Comparison of ENCODE assay signal across 18 cellular contexts in the genomic region with DNA sequence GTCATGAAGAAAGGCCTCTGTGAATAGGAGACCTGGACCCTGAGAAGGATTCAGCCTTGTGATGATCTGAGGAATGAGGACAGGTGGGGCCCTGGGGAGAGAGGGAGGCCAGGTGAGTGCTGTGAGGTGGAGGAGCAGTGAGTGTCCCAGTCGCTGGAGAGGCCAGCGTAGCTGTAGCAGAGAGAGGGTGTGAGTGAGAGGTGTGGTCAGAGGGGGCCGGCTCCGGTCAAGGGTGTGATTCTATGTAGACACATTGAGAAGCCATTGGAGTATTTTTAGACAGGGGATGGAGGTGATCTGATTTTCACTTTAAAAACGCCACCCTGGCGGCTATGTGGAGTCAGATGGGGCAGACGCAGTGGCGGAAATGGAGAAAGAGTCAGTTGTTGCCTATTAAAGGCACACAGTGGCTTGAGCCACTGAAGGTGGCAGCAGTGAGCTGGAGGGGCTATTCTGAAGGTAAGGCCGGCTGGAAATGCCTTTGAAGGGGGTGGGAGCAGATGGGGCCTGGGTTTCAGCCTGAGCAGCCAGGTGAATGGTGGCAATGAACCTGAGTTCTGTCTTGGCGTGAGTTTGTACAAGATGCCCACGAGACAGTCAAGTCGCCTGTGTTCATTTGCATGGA. TPM values are rescaled to one million over a fixed set of nuclear protein-coding genes. Genes with fewer than 3 reads are reported as not detected.
DNase-seq lines count a peak whose midpoint lies in the region; ATAC-seq, FAIRE-seq and TF ChIP-seq lines count a peak whose summit lies in the region.
"Had no signal": no experiment of that assay in that cellular context is flagged by ENCODE, and none has a peak within 500 bp of the region (broad histone marks: within the 10 kb centered on the region; RNA-seq: fewer than 3 reads in every experiment).

No MANE protein-coding gene starts in this region.

- TF ChIP-seq EP300 in HepG2 (IDR thresholded peaks at IDR 0.05; ENCODE audit: low read depth in 2 of 2, low read length in 2 of 2), result no peak
- TF ChIP-seq EP300 in HepG2 (CRISPR knock-in tag; IDR thresholded peaks at IDR 0.05; ENCODE audit: borderline replicate concordance), result no peak

- CTCF ChIA-PET in HepG2 (lab: Yijun Ruan, JAX; ENCODE audit: low intra/inter-chr PET ratio, low total read pairs), result no interaction called here

- H4K20me1 ChIP-seq in HepG2 (ENCODE audit: insufficient read depth, low read length), result no peaks in the 10 kb centered on the region

- no peak overlapping the region for H3K4me3 ChIP-seq in HFF-Myc (replicated peaks; ENCODE audit: low read depth, low read length)
- no peak overlapping the region for H3K4me3 ChIP-seq in astrocyte of the cerebellum (ENCODE audit: low read depth, low read length)
- H3K4me3 ChIP-seq in HepG2 (replicated peaks in 1 of 3; ENCODE audit: insufficient read depth in 1 of 3, low read depth in 2 of 3, low read length in 3 of 3), result no peak overlapping the region
- H3K4me3 ChIP-seq: SJCRH30 had no signal

- H3K27me3 ChIP-seq in HepG2 (ENCODE audit: control insufficient read depth in 1 of 2, insufficient read depth in 2 of 2, low read length in 2 of 2), result no peaks in the 10 kb centered on the region

- H3K9ac ChIP-seq in HepG2 (ENCODE audit: insufficient read depth, low read depth, low read length), result no peak overlapping the region

- peak; percentile 13 for ATAC-seq in HepG2
- ATAC-seq: activated CD8-positive, alpha-beta T cell treated with anti-CD3 and anti-CD28 coated beads, Interleukin-2, amount 10 ng/mL, durations not matched to agents 7 days and 5 days had no signal

- no peak overlapping the region for H3K4me2 ChIP-seq in HepG2 (ENCODE audit: low read depth, low read length)

- in situ Hi-C loops in astrocyte of the cerebellum (cut with HindIII; ENCODE audit: low sequenced_read_pairs), result no loop called here
- in situ Hi-C loops in HepG2 (cut with HindIII; ENCODE audit: extremely low pct_ligation_motif_present, low pct_unique_long_range_greater_than_20kb), result loop anchor here (10.0 kb wide), 1 partner anchor 455 kb away; a partner anchor contains a TSS

- no TSS peak for BruUV-seq in HepG2 (replicated peaks; lab: Mats Ljungman, UMichigan)

- POLR2A ChIA-PET in HepG2 (lab: Yijun Ruan, JAX), result no interaction called here

- FAIRE-seq in HepG2 (lab: Jason Lieb, UNC), result no peak
- FAIRE-seq: TTC549 had no signal

- intact Hi-C loops in HepG2 (cut with micrococcal nuclease; ENCODE audit: unreplicated experiment), result loop anchor here (10.0 kb wide), 1 partner anchor 95 kb away; no protein-coding TSS in a partner anchor

- peaks cover 54 to 95% of the 10 kb centered on the region in 2 experiments for H3K36me3 ChIP-seq in HepG2 (replicated peaks in 1 of 2; ENCODE audit: control insufficient read depth in 1 of 2, insufficient read depth in 2 of 2, low read length in 2 of 2)
- H3K36me3 ChIP-seq: SJCRH30 had no signal

- 97% methylated on average over 12 of the region's 12 CpGs for WGBS in HepG2 (ENCODE audit: low lambda C conversion rate)

- no peak overlapping the region for H3K27ac ChIP-seq in HepG2 (ENCODE audit: extremely low read length, insufficient read depth, low read length)
- H3K27ac ChIP-seq: SJCRH30 had no signal

- H2AFZ ChIP-seq in HepG2 (ENCODE audit: low read length), result no peak overlapping the region

- TF ChIP-seq CTCF in HFF-Myc (IDR thresholded peaks at IDR 0.05; ENCODE audit: low read depth, low read length, missing control alignments) (peak; percentile 5), astrocyte of the cerebellum (IDR thresholded peaks at IDR 0.05; ENCODE audit: low read depth, low read length, missing control alignments) (peak; percentile 7), HepG2 (CRISPR knock-in tag; IDR thresholded peaks at IDR 0.05) (peak; percentile 36; the same call in 1 of the 2 replicates)

- H3K4me1 ChIP-seq in HepG2 (ENCODE audit: insufficient read depth, low read length), result peaks cover 12% of the 10 kb centered on the region

- DNase-seq in DMS 273 (lab: John Stamatoyannopoulos, UW; ENCODE audit: unreplicated experiment), result peak; percentile 25
- DNase-seq in DMS 273 treated with DMSO at 0.1 percent for 48 hours (lab: John Stamatoyannopoulos, UW), result no peak
- DNase-seq in HFF-Myc (ENCODE audit: extremely low read depth, low read depth), result no peak
- DNase-seq in astrocyte of the cerebellum (ENCODE audit: low read depth), result no peak
- no peak for DNase-seq in HepG2 (ENCODE audit: low spot score)
- DNase-seq in foreskin melanocyte, result no peak
- DNase-seq in inferior parietal cortex (ENCODE audit: extremely low spot score), result no peak
- no peak for DNase-seq in SW480 (ENCODE audit: low spot score)
- DNase-seq: 8988T; activated CD8-positive, alpha-beta T cell treated with anti-CD3 and anti-CD28 coated beads, Interleukin-2, amount 10 ng/mL, durations not matched to agents 7 days and 5 days; activated effector memory CD4-positive, alpha-beta T cell treated with Interleukin-2 at 50 U/mL for 16 hours; anterior cingulate cortex; CD4-positive, alpha-beta memory T cell; NCI-H1092; NCI-H510A; SJCRH30 had no signal

- no peaks in the 10 kb centered on the region for H3K9me3 ChIP-seq in HepG2 (ENCODE audit: low read length)
- H3K9me3 ChIP-seq: SJCRH30 had no signal

- no peak for TF ChIP-seq RAD21 in HepG2 (CRISPR knock-in tag; IDR thresholded peaks at IDR 0.05)

- H3K79me2 ChIP-seq in HepG2 (ENCODE audit: insufficient read depth, low read length), result no peaks in the 10 kb centered on the region

- TF ChIP-seq POLR2A in HepG2 (IDR thresholded peaks at IDR 0.05; ENCODE audit: insufficient read depth in 1 of 2, low read depth in 2 of 2, low read length in 2 of 2), result no peak

TF ChIP-seq in HepG2, 621 proteins besides CTCF, POLR2A, EP300 and RAD21 (continues in another document):
- TF ChIP-seq AGO1 (IDR thresholded peaks at IDR 0.05; ENCODE audit: low read depth, low read length, poor library complexity, severe bottlenecking) (no peak), HDAC2 (CRISPR knock-in tag; IDR thresholded peaks at IDR 0.05) (no peak), NFKBIZ (CRISPR knock-in tag; IDR thresholded peaks at IDR 0.05) (no peak), ATF1 (CRISPR knock-in tag; IDR thresholded peaks at IDR 0.05) (no peak)
- TF ChIP-seq, protein P1, sequence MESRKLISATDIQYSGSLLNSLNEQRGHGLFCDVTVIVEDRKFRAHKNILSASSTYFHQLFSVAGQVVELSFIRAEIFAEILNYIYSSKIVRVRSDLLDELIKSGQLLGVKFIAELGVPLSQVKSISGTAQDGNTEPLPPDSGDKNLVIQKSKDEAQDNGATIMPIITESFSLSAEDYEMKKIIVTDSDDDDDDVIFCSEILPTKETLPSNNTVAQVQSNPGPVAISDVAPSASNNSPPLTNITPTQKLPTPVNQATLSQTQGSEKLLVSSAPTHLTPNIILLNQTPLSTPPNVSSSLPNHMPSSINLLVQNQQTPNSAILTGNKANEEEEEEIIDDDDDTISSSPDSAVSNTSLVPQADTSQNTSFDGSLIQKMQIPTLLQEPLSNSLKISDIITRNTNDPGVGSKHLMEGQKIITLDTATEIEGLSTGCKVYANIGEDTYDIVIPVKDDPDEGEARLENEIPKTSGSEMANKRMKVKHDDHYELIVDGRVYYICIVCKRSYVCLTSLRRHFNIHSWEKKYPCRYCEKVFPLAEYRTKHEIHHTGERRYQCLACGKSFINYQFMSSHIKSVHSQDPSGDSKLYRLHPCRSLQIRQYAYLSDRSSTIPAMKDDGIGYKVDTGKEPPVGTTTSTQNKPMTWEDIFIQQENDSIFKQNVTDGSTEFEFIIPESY (CRISPR knock-in tag; IDR thresholded peaks at IDR 0.05), result 0 out of 2 replicates have a peak, but pooled peaks have one; percentile 31
- TF ChIP-seq, protein P2, sequence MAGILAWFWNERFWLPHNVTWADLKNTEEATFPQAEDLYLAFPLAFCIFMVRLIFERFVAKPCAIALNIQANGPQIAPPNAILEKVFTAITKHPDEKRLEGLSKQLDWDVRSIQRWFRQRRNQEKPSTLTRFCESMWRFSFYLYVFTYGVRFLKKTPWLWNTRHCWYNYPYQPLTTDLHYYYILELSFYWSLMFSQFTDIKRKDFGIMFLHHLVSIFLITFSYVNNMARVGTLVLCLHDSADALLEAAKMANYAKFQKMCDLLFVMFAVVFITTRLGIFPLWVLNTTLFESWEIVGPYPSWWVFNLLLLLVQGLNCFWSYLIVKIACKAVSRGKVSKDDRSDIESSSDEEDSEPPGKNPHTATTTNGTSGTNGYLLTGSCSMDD (CRISPR knock-in tag; IDR thresholded peaks at IDR 0.05), result no peak

RNA-seq across cellular contexts. Expression of a gene that starts 55.6 kb away (rescaled TPM):
- total RNA-seq in HepG2 (2016; rRNA removed; fragmentation: Illumina TruSeq; extraction: Trizol), result 61.2 and 64.2 TPM in 2 replicates
- total RNA-seq in HepG2 (2016; cell fraction: cytosol; rRNA removed; fragmentation: Illumina TruSeq; extraction: Trizol; ENCODE audit: low read depth), result 22.9 and 28.7 TPM in 2 replicates
- total RNA-seq in HepG2 (2016; cell fraction: insoluble cytoplasmic fraction; rRNA removed; fragmentation: Illumina TruSeq; extraction: Trizol), result 62.9 and 63.8 TPM in 2 replicates
- 43.0 and 57.1 TPM in 2 replicates for total RNA-seq in HepG2 (2016; cell fraction: membrane; rRNA removed; fragmentation: Illumina TruSeq; extraction: Trizol)
- 118 and 132 TPM in 2 replicates for total RNA-seq in HepG2 (2016; cell fraction: nucleus; rRNA removed; fragmentation: Illumina TruSeq; extraction: Trizol)
- polyA plus RNA-seq in HepG2 (2011; rRNA removed), result 26.8 and 31.3 TPM in 2 replicates
- 20.4 and 21.0 TPM in 2 replicates for polyA plus RNA-seq in HepG2 (2011; cell fraction: cytosol; rRNA removed)
- polyA plus RNA-seq in HepG2 (2011; cell fraction: nucleus; rRNA removed), result 110 and 130 TPM in 2 replicates
- 47.0 and 84.0 TPM in 2 replicates for polyA plus RNA-seq in HepG2 (2012)
- polyA plus RNA-seq in HepG2 (2016; cell fraction: cytosol; fragmentation: Illumina TruSeq; extraction: Trizol; ENCODE audit: low read depth), result 10.7 and 14.3 TPM in 2 replicates
- 38.8 and 51.0 TPM in 2 replicates for polyA plus RNA-seq in HepG2 (2016; cell fraction: insoluble cytoplasmic fraction; fragmentation: Illumina TruSeq; extraction: Trizol; ENCODE audit: low read depth)
- polyA plus RNA-seq in HepG2 (2016; cell fraction: membrane; fragmentation: Illumina TruSeq; extraction: Trizol; ENCODE audit: low read depth), result 17.8 and 18.3 TPM in 2 replicates
- polyA plus RNA-seq in HepG2 (2016; cell fraction: nucleus; fragmentation: Illumina TruSeq; extraction: Trizol; ENCODE audit: insufficient read depth, low read depth), result 158 and 174 TPM in 2 replicates
- polyA minus RNA-seq in HepG2 (2011; rRNA and poly(A)+ RNA removed; ENCODE audit: low replicate concordance), result 1.5 and 97.9 TPM in 2 replicates
- polyA minus RNA-seq in HepG2 (2011; cell fraction: cytosol; rRNA and poly(A)+ RNA removed), result 60.3 and 64.2 TPM in 2 replicates
- polyA minus RNA-seq in HepG2 (2011; cell fraction: nucleus; rRNA and poly(A)+ RNA removed), result 142 and 160 TPM in 2 replicates
- total RNA-seq: HT-29 had no signal
- polyA plus RNA-seq: CD4-positive, alpha-beta memory T cell had no signal
